ENCODE assay signal across 1 cellular context in the genomic region with DNA sequence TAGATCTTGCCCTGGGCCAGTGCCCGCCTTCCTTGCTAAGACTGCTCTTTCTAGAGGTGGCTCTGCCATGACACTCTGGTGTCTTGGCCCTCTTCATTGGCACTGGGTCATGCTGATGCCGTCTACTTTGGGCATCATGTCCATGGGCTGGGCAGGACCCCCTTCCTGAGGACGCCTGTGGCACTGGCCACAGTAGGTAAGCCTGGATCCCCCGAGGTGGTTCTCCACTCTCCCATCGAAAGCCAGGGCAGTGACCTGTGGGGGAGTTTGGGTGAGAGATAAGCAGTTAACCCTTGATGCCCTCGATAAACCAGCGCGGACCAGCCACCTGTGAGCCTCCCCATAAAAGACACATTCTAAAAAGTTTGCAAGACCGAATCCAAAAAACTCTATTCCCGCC.
A peak's percentile ranks its signal among the peaks of the same experiment; 100 is the strongest.
TF ChIP-seq lines count a peak whose summit lies in the region.

No MANE protein-coding gene starts in this region.

TF ChIP-seq in HepG2, 621 proteins besides CTCF, POLR2A, EP300 and RAD21:
- TF ChIP-seq SKI (IDR thresholded peaks at IDR 0.05; ENCODE audit: partially characterized antibody): no peak
- TF ChIP-seq SOX5 (CRISPR knock-in tag; IDR thresholded peaks at IDR 0.05; ENCODE audit: borderline replicate concordance): no peak
- TF ChIP-seq ZNF761 (CRISPR knock-in tag; conservative IDR thresholded peaks at IDR 0.05): 0 out of 2 replicates have a peak, but pooled peaks have one; percentile 29
